Comparison of ENCODE assay signal across 12 cellular contexts in the genomic region with DNA sequence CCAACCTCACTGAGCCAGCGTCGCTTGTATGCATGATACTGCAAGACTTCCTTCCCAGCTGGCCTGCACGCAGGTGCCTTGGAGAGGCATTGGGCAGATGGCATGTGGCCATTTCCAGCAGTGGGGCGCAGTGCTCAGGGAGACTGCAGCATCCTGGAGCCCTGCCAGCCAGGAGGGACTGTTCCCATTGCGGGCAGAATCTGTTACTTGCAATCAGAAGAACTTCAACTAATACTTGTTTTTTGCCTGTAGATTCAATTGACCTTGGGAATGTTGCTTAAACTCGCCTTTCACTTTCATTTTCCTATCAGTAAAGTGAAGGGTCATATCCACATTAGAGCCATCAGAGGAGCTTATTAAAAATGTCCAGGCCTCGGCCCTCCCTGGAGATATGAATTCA. TPM values are rescaled to one million over a fixed set of nuclear protein-coding genes. Genes with fewer than 3 reads are reported as not detected.
DNase-seq lines count a peak whose midpoint lies in the region; ATAC-seq and TF ChIP-seq lines count a peak whose summit lies in the region.
"Had no signal": no experiment of that assay in that cellular context is flagged by ENCODE, and none has a peak within 500 bp of the region (broad histone marks: within the 10 kb centered on the region; RNA-seq: fewer than 3 reads in every experiment).

No MANE protein-coding gene starts in this region.

- H3K4me3 ChIP-seq in SK-N-SH (ENCODE audit: low read depth in 2 of 2, low read length in 1 of 2) (no peak overlapping the region), spleen (peak overlapping the region in 2 of 8 donors; percentile 3 to 47)

- H3K79me2 ChIP-seq in SK-N-SH (ENCODE audit: insufficient read depth): no peaks in the 10 kb centered on the region

- H3K27me3 ChIP-seq in SK-N-SH (ENCODE audit: insufficient read depth) (no peaks in the 10 kb centered on the region), spleen (replicated peaks in 1 of 7) (no peaks in the 10 kb centered on the region)
- H3K27me3 ChIP-seq: brain microvascular endothelial cell had no signal

- peaks cover 5 to 14% of the 10 kb centered on the region in 2 experiments; a peak in 2 of 4 replicates for H3K4me1 ChIP-seq in SK-N-SH (ENCODE audit: control insufficient read depth in 1 of 2, insufficient read depth in 2 of 2, low read depth in 1 of 2, low read length in 1 of 2)
- peaks cover 0 to 15% (median 7%) of the 10 kb centered on the region in 6 donors for H3K4me1 ChIP-seq in spleen

- peaks cover 0 to 19% (median 4%) of the 10 kb centered on the region in 3 donors for H3K36me3 Mint-ChIP-seq in immature natural killer cell

- POLR2A ChIA-PET in SK-N-SH (lab: Yijun Ruan, JAX): interaction anchor here (0.7 kb wide), 1 partner anchor 42 kb away, joined by 3 read pairs; no protein-coding TSS in a partner anchor

- CTCF ChIA-PET in SK-N-SH (lab: Yijun Ruan, JAX): interaction anchor here (1.0 to 3.8 kb wide), 4 partner anchors 10 to 42 kb away, joined by 3 to 16 read pairs (median 4); no protein-coding TSS in a partner anchor

- no peak overlapping the region for H2AFZ ChIP-seq in SK-N-SH (ENCODE audit: low read depth)

- H3K9me3 Mint-ChIP-seq in immature natural killer cell: peaks cover 0 to 3% (median 0%) of the 10 kb centered on the region in 6 donors

- TF ChIP-seq EP300 in SK-N-SH (IDR thresholded peaks at IDR 0.05; ENCODE audit: borderline replicate concordance in 1 of 2, low read depth in 1 of 2, low read length in 1 of 2): no peak

- no peaks in the 10 kb centered on the region for H4K20me1 ChIP-seq in SK-N-SH (ENCODE audit: insufficient read depth)

- peak overlapping the region in 1 of 5 donors; percentile 30 for H3K4me3 Mint-ChIP-seq in immature natural killer cell
- H3K4me3 Mint-ChIP-seq: nephron had no signal

- no peaks in the 10 kb centered on the region for H3F3A ChIP-seq in SK-N-SH (replicated peaks; ENCODE audit: insufficient read depth)

- no peak overlapping the region for H3K9ac ChIP-seq in SK-N-SH

- peaks cover 4 to 5% of the 10 kb centered on the region in 2 donors for H3K4me1 Mint-ChIP-seq in immature natural killer cell

- H3K9me3 ChIP-seq in SK-N-SH: no peaks in the 10 kb centered on the region
- peaks cover 0 to 9% (median 5%) of the 10 kb centered on the region in 8 donors for H3K9me3 ChIP-seq in spleen

- no peaks in the 10 kb centered on the region for H3K9me2 ChIP-seq in SK-N-SH

- no peak for TF ChIP-seq RAD21 in SK-N-SH (IDR thresholded peaks at IDR 0.05; ENCODE audit: low read length)

- no peaks in the 10 kb centered on the region for H3K36me3 ChIP-seq in SK-N-SH (replicated peaks in 1 of 2; ENCODE audit: control insufficient read depth in 1 of 2, insufficient read depth in 2 of 2, low read length in 1 of 2)
- H3K36me3 ChIP-seq in spleen: peaks cover 0 to 44% (median 0%) of the 10 kb centered on the region in 6 donors

- ATAC-seq in left lobe of liver (peak; percentile 86), HG02623 (IDR thresholded peaks at IDR 0.05; ENCODE audit: unreplicated experiment) (no peak)

- H3K27ac Mint-ChIP-seq in immature natural killer cell: peak overlapping the region in 2 of 6 donors; percentile 37 to 72
- H3K27ac Mint-ChIP-seq: nephron had no signal

- no peak overlapping the region for H3K4me2 ChIP-seq in SK-N-SH

- no peak for TF ChIP-seq CTCF in SK-N-SH (IDR thresholded peaks at IDR 0.05)
- no peak for TF ChIP-seq CTCF in spleen (IDR thresholded peaks at IDR 0.05 in 8 of 11, conservative IDR thresholded peaks at IDR 0.05 in 3 of 11)

- H3K27me3 Mint-ChIP-seq in immature natural killer cell (ENCODE audit: low read depth in 3 of 3): peaks cover 0 to 4% (median 2%) of the 10 kb centered on the region in 3 donors

- 78% methylated on average over 6 of the region's 7 CpGs for WGBS in SK-N-SH (ENCODE audit: low lambda C conversion rate)
- WGBS in spleen, 5 donors: 43 to 65% (median 60%) methylated on average over 7 of the region's 7 CpGs

- H3K27ac ChIP-seq in SK-N-SH (ENCODE audit: low read depth in 2 of 2, low read length in 1 of 2) (no peak overlapping the region; a peak in 1 of 4 replicates), spleen (peak overlapping the region in 7 of 8 donors; percentile 29 to 74 (median 56))
- H3K27ac ChIP-seq: brain microvascular endothelial cell had no signal

- TF ChIP-seq POLR2A in spleen (IDR thresholded peaks at IDR 0.05): no peak

- DNase-seq in NCI-H1694 (lab: John Stamatoyannopoulos, UW) (peak; percentile 87), SK-N-SH (peak; percentile 61), left lobe of liver (ENCODE audit: low spot score) (peak; percentile 71), spleen (peak; percentile 75), GDM1 (lab: John Stamatoyannopoulos, UW) (no peak), SKM-1 treated with dmso at 0.1 percent for 144 hours (lab: John Stamatoyannopoulos, UW; ENCODE audit: unreplicated experiment) (no peak), immature natural killer cell (no peak)
- DNase-seq: brain microvascular endothelial cell, foreskin fibroblast, NCI-H1048 had no signal

- intact Hi-C loops in spleen (cut with DNase I; ENCODE audit: low total_unique reads): no loop called here

TF ChIP-seq in SK-N-SH, 30 proteins besides CTCF, POLR2A, EP300 and RAD21:
- TF ChIP-seq MXI1 (IDR thresholded peaks at IDR 0.05; ENCODE audit: low read depth, low read length) (peak; percentile 32; the same call in 1 of the 2 replicates), ELF1 (IDR thresholded peaks at IDR 0.05) (no peak)

RNA-seq across cellular contexts. Expression of a gene that starts 29.8 kb away (rescaled TPM):
- 21.3 and 21.4 TPM in 2 replicates for polyA plus RNA-seq in SK-N-SH (2012; rRNA removed)
- 6.2 and 10.8 TPM in 2 replicates for polyA plus RNA-seq in SK-N-SH (2012; cell fraction: cytosol; rRNA removed)
- polyA plus RNA-seq in SK-N-SH (2012; cell fraction: nucleus; rRNA removed): 85.4 and 152 TPM in 2 replicates
- total RNA-seq in left lobe of liver: 14.5 TPM
- total RNA-seq in spleen: 10 to 100 TPM in 6 of 7 donors, 1 to 10 TPM in 1; 8.6 to 24.0 (median 15.7) TPM
- 1 to 10 TPM; 2.2 to 4.9 (median 2.3) TPM for polyA plus RNA-seq in spleen
- 1 to 10 TPM in 1 of 3 donors, under 1 TPM in 2; 0.22 to 2.1 (median 0.44) TPM for polyA plus RNA-seq in immature natural killer cell

Comparison
In these comparisons a context has a peak if more than half of its experiments do, and no peak if none do; other contexts are left out.
1. DNase-seq: peak in NCI-H1694 (single experiment), SK-N-SH (single experiment), left lobe of liver (single experiment) and spleen (single experiment); none in GDM1 (single experiment), SKM-1 treated with dmso at 0.1 percent for 144 hours (single experiment) and immature natural killer cell (0 of 3).
2. H3K27ac ChIP-seq: peak in spleen (7 of 8); none in SK-N-SH (0 of 2).